In genomic region chr3:35857004-35857403, GRCh38 we compare ENCODE assay signal across 14 cellular contexts.
DNase-seq lines count a peak whose midpoint lies in the region; ATAC-seq, FAIRE-seq and TF ChIP-seq lines count a peak whose summit lies in the region.
"Had no signal": no experiment of that assay in that cellular context is flagged by ENCODE, and none has a peak within 500 bp of the region (broad histone marks: within the 10 kb centered on the region; RNA-seq: fewer than 3 reads in every experiment).

No MANE protein-coding gene starts in this region.

- peaks cover 4% of the 10 kb centered on the region for H3K27me3 ChIP-seq in smooth muscle cell (ENCODE audit: low read depth)

- no peak for FAIRE-seq in HTR-8/SVneo (lab: Jason Lieb, UNC)

- H2AFZ ChIP-seq in smooth muscle cell (ENCODE audit: low read depth) = no peak overlapping the region

- CTCF ChIA-PET in activated B cell treated with CpG ODN at 0.5 μM for 24 hours (lab: Charles Lee) = no interaction called here

- no peak overlapping the region for H3K9ac ChIP-seq in smooth muscle cell (ENCODE audit: low read depth)
- H3K9ac ChIP-seq: KMS-11 had no signal

- H3K4me1 Mint-ChIP-seq in activated B cell treated with CpG ODN at 0.5 μM for 24 hours (peaks cover 9% of the 10 kb centered on the region), chondrocyte (ENCODE audit: low read depth) (no peaks in the 10 kb centered on the region)
- H3K4me1 Mint-ChIP-seq: CD8-positive, alpha-beta memory T cell had no signal

- no peak overlapping the region for H3K27ac Mint-ChIP-seq in activated B cell treated with CpG ODN at 0.5 μM for 24 hours
- no peak overlapping the region for H3K27ac Mint-ChIP-seq in chondrocyte (ENCODE audit: unreplicated experiment)
- H3K27ac Mint-ChIP-seq: CD8-positive, alpha-beta memory T cell had no signal

- H4K20me1 ChIP-seq in smooth muscle cell (ENCODE audit: low read depth) = no peaks in the 10 kb centered on the region

- no peaks in the 10 kb centered on the region for H3K36me3 ChIP-seq in smooth muscle cell (ENCODE audit: low read depth)

- H3K79me2 ChIP-seq in smooth muscle cell (ENCODE audit: low read depth) = no peaks in the 10 kb centered on the region

- H3K27me3 Mint-ChIP-seq in activated B cell treated with CpG ODN at 0.5 μM for 24 hours (no peaks in the 10 kb centered on the region), chondrocyte (ENCODE audit: low read depth) (peaks cover 19% of the 10 kb centered on the region)

- no peak overlapping the region for H3K4me3 ChIP-seq in smooth muscle cell
- H3K4me3 ChIP-seq: lung had no signal

- POLR2A ChIA-PET in activated B cell treated with CpG ODN at 0.5 μM for 24 hours (lab: Charles Lee) = no interaction called here

- TF ChIP-seq CTCF in activated B cell treated with CpG ODN at 0.5 μM for 24 hours (IDR thresholded peaks at IDR 0.05) (no peak), smooth muscle cell (IDR thresholded peaks at IDR 0.05; ENCODE audit: borderline replicate concordance, insufficient read depth, poor library complexity, severe bottlenecking) (no peak), chondrocyte (IDR thresholded peaks at IDR 0.05) (no peak)

- H3K36me3 Mint-ChIP-seq in activated B cell treated with CpG ODN at 0.5 μM for 24 hours (ENCODE audit: low read depth) (no peaks in the 10 kb centered on the region), chondrocyte (ENCODE audit: low read depth) (no peaks in the 10 kb centered on the region)
- H3K36me3 Mint-ChIP-seq: CD8-positive, alpha-beta memory T cell had no signal

- no peaks in the 10 kb centered on the region for H3K9me3 Mint-ChIP-seq in activated B cell treated with CpG ODN at 0.5 μM for 24 hours
- H3K9me3 Mint-ChIP-seq in chondrocyte (ENCODE audit: low read depth) = no peaks in the 10 kb centered on the region

- H3K9me3 ChIP-seq in smooth muscle cell (replicated peaks; ENCODE audit: low read depth) = no peaks in the 10 kb centered on the region

- no peaks in the 10 kb centered on the region for H3K4me1 ChIP-seq in smooth muscle cell (ENCODE audit: low read depth)

- DNase-seq in activated B cell treated with CpG ODN at 0.5 μM for 24 hours (no peak), OCI-M2 (lab: John Stamatoyannopoulos, UW; ENCODE audit: unreplicated experiment) (no peak), HTR-8/SVneo (ENCODE audit: insufficient read length, low spot score) (no peak), smooth muscle cell (lab: John Stamatoyannopoulos, UW; ENCODE audit: unreplicated experiment) (no peak), chondrocyte (ENCODE audit: low spot score) (no peak)
- DNase-seq: activated T-cell treated with anti-CD3 and anti-CD28 coated beads for 4 hours; CD8-positive, alpha-beta memory T cell; NCI-H345; Right ventricle myocardium superior had no signal

- H3K27ac ChIP-seq in smooth muscle cell (ENCODE audit: low read depth) = no peak overlapping the region
- H3K27ac ChIP-seq: KMS-11 had no signal

- H3K4me3 Mint-ChIP-seq in activated B cell treated with CpG ODN at 0.5 μM for 24 hours (no peak overlapping the region), chondrocyte (ENCODE audit: unreplicated experiment) (no peak overlapping the region)
- H3K4me3 Mint-ChIP-seq: CD8-positive, alpha-beta memory T cell had no signal

- peak; percentile 81 for ATAC-seq in GM18909 (IDR thresholded peaks at IDR 0.05; ENCODE audit: poor library complexity, unreplicated experiment)
- peak; percentile 55 for ATAC-seq in GM21825 (IDR thresholded peaks at IDR 0.05; ENCODE audit: unreplicated experiment)
- ATAC-seq in HG03439 (IDR thresholded peaks at IDR 0.05; ENCODE audit: unreplicated experiment) = peak; percentile 77
- peak; percentile 40 for ATAC-seq in activated B cell treated with CpG ODN at 0.5 μM for 24 hours (ENCODE audit: low read depth)

- intact Hi-C loops in activated B cell treated with CpG ODN at 0.5 μM for 24 hours (cut with micrococcal nuclease) = no loop called here

- no peak overlapping the region for H3K4me2 ChIP-seq in smooth muscle cell
- H3K4me2 ChIP-seq: KMS-11 had no signal

- 86% methylated on average over 3 of the region's 3 CpGs for WGBS in smooth muscle cell (ENCODE audit: low lambda C conversion rate)

- no peaks in the 10 kb centered on the region for H3F3A ChIP-seq in smooth muscle cell (ENCODE audit: low read depth)
